18 cellular contexts compared by ENCODE assay signal in genomic region chr2:23120161-23120560, GRCh38.
A peak's percentile ranks its signal among the peaks of the same experiment; 100 is the strongest.
DNase-seq lines count a peak whose midpoint lies in the region; ATAC-seq, FAIRE-seq and TF ChIP-seq lines count a peak whose summit lies in the region.
"Had no signal": no experiment of that assay in that cellular context is flagged by ENCODE, and none has a peak within 500 bp of the region (broad histone marks: within the 10 kb centered on the region; RNA-seq: fewer than 3 reads in every experiment).

No MANE protein-coding gene starts in this region.

- H3K4me3 Mint-ChIP-seq in CD4-positive, alpha-beta memory T cell = no peak overlapping the region
- H3K4me3 Mint-ChIP-seq: CD8-positive, alpha-beta T cell had no signal

- no peak for TF ChIP-seq POLR2A in GM12878 (IDR thresholded peaks at IDR 0.05; ENCODE audit: low read depth, low read length)

- no peak overlapping the region for H3K4me2 ChIP-seq in GM12878 (ENCODE audit: control insufficient read depth, insufficient read depth)

- no peaks in the 10 kb centered on the region for H3K4me1 ChIP-seq in GM12878 (ENCODE audit: control insufficient read depth, insufficient read depth, low read length)
- H3K4me1 ChIP-seq in CD4-positive, alpha-beta memory T cell (ENCODE audit: insufficient read depth, low read length) = no peaks in the 10 kb centered on the region

- H3K9me3 ChIP-seq in GM12878 (replicated peaks; ENCODE audit: control insufficient read depth, insufficient read depth, low read length) = no peaks in the 10 kb centered on the region
- H3K9me3 ChIP-seq in CD4-positive, alpha-beta memory T cell (ENCODE audit: control insufficient read depth in 1 of 2, low read length in 2 of 2) = no peaks in the 10 kb centered on the region
- H3K9me3 ChIP-seq: Caco-2 had no signal

- H2AFZ ChIP-seq in GM12878 (ENCODE audit: control insufficient read depth, low read depth, low read length) = no peak overlapping the region
- H2AFZ ChIP-seq: GM23248 had no signal

- H3K27ac ChIP-seq in GM12878 (ENCODE audit: control insufficient read depth, insufficient read depth) = no peak overlapping the region
- H3K27ac ChIP-seq in CD4-positive, alpha-beta memory T cell (ENCODE audit: low read depth, low read length) = no peak overlapping the region
- H3K27ac ChIP-seq: GM23248 had no signal

- no peaks in the 10 kb centered on the region for H3K79me2 ChIP-seq in GM12878 (ENCODE audit: control insufficient read depth, insufficient read depth, low read length)

- RAD21 ChIA-PET in GM12878 (lab: Charles Lee; ENCODE audit: unreplicated experiment) = no interaction called here

- CTCF ChIA-PET in GM12878 (lab: Yijun Ruan, JAX) = no interaction called here
- CTCF ChIA-PET in CD4-positive, alpha-beta memory T cell (lab: Charles Lee; ENCODE audit: partially characterized antibody) = no interaction called here

- SMC1A ChIA-PET in GM12878 (lab: Charles Lee; ENCODE audit: uncharacterized antibody, unreplicated experiment) = no interaction called here

- WGBS in GM12878 (ENCODE audit: insufficient coverage, insufficient replicate concordance, low lambda C conversion rate, missing lambda C conversion rate) = 25% methylated on average over 4 of the region's 4 CpGs

- in situ Hi-C loops in GM12878 (cut with MboI) = no loop called here

- no peaks in the 10 kb centered on the region for H3K4me1 Mint-ChIP-seq in CD4-positive, alpha-beta memory T cell

- ATAC-seq in GM19025 (IDR thresholded peaks at IDR 0.05; ENCODE audit: low read depth, unreplicated experiment) = peak; percentile 66
- ATAC-seq in GM19372 (IDR thresholded peaks at IDR 0.05; ENCODE audit: low read depth, unreplicated experiment) = peak; percentile 52
- peak; percentile 62 for ATAC-seq in HG02852 (IDR thresholded peaks at IDR 0.05; ENCODE audit: unreplicated experiment)
- ATAC-seq in GM12878 = peak; percentile 90
- no peak for ATAC-seq in HG03045 (IDR thresholded peaks at IDR 0.05; ENCODE audit: unreplicated experiment)
- ATAC-seq: CD8-positive, alpha-beta T cell had no signal

- TF ChIP-seq CTCF in GM12878 (IDR thresholded peaks at IDR 0.05 in 2 of 3, conservative IDR thresholded peaks at IDR 0.05 in 1 of 3; ENCODE audit: control insufficient read depth in 2 of 3, extremely low read depth in 1 of 3, insufficient read depth in 1 of 3, low read depth in 3 of 3, low read length in 3 of 3) = no peak

- H3K27me3 Mint-ChIP-seq in CD4-positive, alpha-beta memory T cell = peaks cover 1 to 2% of the 10 kb centered on the region in 2 donors

- TF ChIP-seq EP300 in GM12878 (IDR thresholded peaks at IDR 0.05; ENCODE audit: borderline replicate concordance in 1 of 2, control insufficient read depth in 1 of 2, low read depth in 2 of 2, low read length in 2 of 2) = no peak

- no peak for DNase-seq in GM12878 (ENCODE audit: low read depth, low spot score)
- no peak for DNase-seq in T-helper 2 cell
- DNase-seq in NCI-H2227 treated with DMSO at 0.1 percent for 48 hours (lab: John Stamatoyannopoulos, UW) = no peak
- no peak for DNase-seq in CD4-positive, alpha-beta memory T cell
- DNase-seq: C1 segment of cervical spinal cord; Caco-2; CD8-positive, alpha-beta T cell; DMS153; DND-41; GM23248; H7; HCEC 1CT had no signal

- intact Hi-C loops in GM12878 (cut with micrococcal nuclease; ENCODE audit: unreplicated experiment) = no loop called here
- intact Hi-C loops in CD4-positive, alpha-beta memory T cell (cut with micrococcal nuclease) = no loop called here

- no peak overlapping the region for H3K4me3 ChIP-seq in GM12878
- H3K4me3 ChIP-seq in CD4-positive, alpha-beta memory T cell (ENCODE audit: low read length in 2 of 2) = no peak overlapping the region
- H3K4me3 ChIP-seq: GM23248 had no signal

- no peak for FAIRE-seq in GM12878 (lab: Jason Lieb, UNC)
- FAIRE-seq: G401.6, H1 had no signal

- H3K36me3 ChIP-seq in GM12878 (ENCODE audit: control insufficient read depth in 2 of 2, insufficient read depth in 2 of 2, low read length in 1 of 2) = no peaks in the 10 kb centered on the region
- no peaks in the 10 kb centered on the region for H3K36me3 ChIP-seq in CD4-positive, alpha-beta memory T cell (ENCODE audit: insufficient read depth, low read length)

- no peak overlapping the region for H3K27ac Mint-ChIP-seq in CD4-positive, alpha-beta memory T cell
- H3K27ac Mint-ChIP-seq: CD8-positive, alpha-beta T cell had no signal

- H3K27me3 ChIP-seq in GM12878 (replicated peaks in 1 of 2; ENCODE audit: control insufficient read depth in 2 of 2, insufficient read depth in 2 of 2, low read length in 1 of 2) = peaks cover 0 to 2% of the 10 kb centered on the region in 2 experiments; a peak in 1 of 4 replicates
- no peaks in the 10 kb centered on the region for H3K27me3 ChIP-seq in CD4-positive, alpha-beta memory T cell (ENCODE audit: insufficient read depth, low read length)

- BruUV-seq in GM12878 (replicated peaks; lab: Mats Ljungman, UMichigan) = no TSS peak

- no peaks in the 10 kb centered on the region for H3K36me3 Mint-ChIP-seq in CD4-positive, alpha-beta memory T cell
- H3K36me3 Mint-ChIP-seq: CD8-positive, alpha-beta T cell had no signal

- POLR2A ChIA-PET in GM12878 (lab: Charles Lee) = interaction anchor here (0.6 kb wide), 1 partner anchor 116 kb away, joined by 3 read pairs; no protein-coding TSS in a partner anchor
- POLR2A ChIA-PET in CD4-positive, alpha-beta memory T cell (lab: Charles Lee; ENCODE audit: partially characterized antibody) = no interaction called here

- no peak overlapping the region for H3K9ac ChIP-seq in GM12878 (ENCODE audit: control insufficient read depth, insufficient read depth, low read length)
- H3K9ac ChIP-seq: GM23248 had no signal

- H4K20me1 ChIP-seq in GM12878 (ENCODE audit: control insufficient read depth, insufficient read depth) = no peaks in the 10 kb centered on the region

- peaks cover 0 to 9% (median 2%) of the 10 kb centered on the region in 8 donors for H3K9me3 Mint-ChIP-seq in CD4-positive, alpha-beta memory T cell
- H3K9me3 Mint-ChIP-seq: CD8-positive, alpha-beta T cell had no signal

- no peak for TF ChIP-seq RAD21 in GM12878 (IDR thresholded peaks at IDR 0.05; ENCODE audit: insufficient read depth, low read depth, low read length)

TF ChIP-seq in GM12878, 131 proteins besides CTCF, POLR2A, EP300 and RAD21:
- TF ChIP-seq RELB (IDR thresholded peaks at IDR 0.05; ENCODE audit: low read depth) (no peak), DPF2 (IDR thresholded peaks at IDR 0.05) (0 out of 2 replicates have a peak, but pooled peaks have one; percentile 22)
